In genomic region chr2:203238329-203238710, GRCh38 we compare ENCODE assay signal across 8 cellular contexts. TPM values are rescaled to one million over a fixed set of nuclear protein-coding genes. Genes with fewer than 3 reads are reported as not detected.
DNase-seq lines count a peak whose midpoint lies in the region; ATAC-seq, FAIRE-seq and TF ChIP-seq lines count a peak whose summit lies in the region.

No MANE protein-coding gene starts in this region.

- H3K4me1 ChIP-seq in BLaER1 (peaks cover 27% of the 10 kb centered on the region), ascending aorta (peaks cover 0 to 16% of the 10 kb centered on the region in 2 donors), upper lobe of right lung (peaks cover 12% of the 10 kb centered on the region)

- H3K27me3 ChIP-seq in BLaER1 (no peaks in the 10 kb centered on the region), ascending aorta (no peaks in the 10 kb centered on the region), upper lobe of right lung (no peaks in the 10 kb centered on the region)

- H3K4me3 Mint-ChIP-seq in HFFc6, result peak overlapping the region; percentile 97

- 11 to 14% methylated on average over 19 of the region's 19 CpGs for WGBS in lower leg skin, 2 donors

- DNase-seq in HFFc6 (no peak), ascending aorta (ENCODE audit: low spot score in 2 of 2) (no peak), lower leg skin (ENCODE audit: low spot score in 2 of 2) (no peak), upper lobe of right lung (no peak), D721Med (ENCODE audit: insufficient read length, low spot score) (no peak), NCI-H69 (lab: John Stamatoyannopoulos, UW) (no peak)

- peak overlapping the region; percentile 93 for H3K27ac Mint-ChIP-seq in HFFc6

- peaks cover 16% of the 10 kb centered on the region for H3K4me1 Mint-ChIP-seq in HFFc6 (ENCODE audit: low read depth)

- H3K9ac ChIP-seq in BLaER1, result peak overlapping the region; percentile 86

- H3K4me3 ChIP-seq in BLaER1, result peak overlapping the region; percentile 78
- peak overlapping the region; percentile 51 to 72 for H3K4me3 ChIP-seq in ascending aorta
- peak overlapping the region; percentile 25 for H3K4me3 ChIP-seq in lower leg skin (ENCODE audit: low read depth, poor library complexity, severe bottlenecking)
- peak overlapping the region; percentile 82 for H3K4me3 ChIP-seq in upper lobe of right lung

- intact Hi-C loops in ascending aorta (cut with DNase I), result loop anchor here (2.0 to 5.0 kb wide), 4 partner anchors 90 to 606 kb away; partner anchors contain the start of genes ABI2, CARF and FAM117B
- intact Hi-C loops in lower leg skin (cut with DNase I; ENCODE audit: low total_unique reads), result no loop called here
- intact Hi-C loops in upper lobe of right lung (cut with DNase I), result loop anchor here (10.0 kb wide), 1 partner anchor 416 kb away; no protein-coding TSS in a partner anchor

- peak overlapping the region; percentile 75 for H3K4me2 ChIP-seq in BLaER1

- peak overlapping the region; percentile 87 for H3K27ac ChIP-seq in BLaER1
- peak overlapping the region; percentile 94 to 96 for H3K27ac ChIP-seq in ascending aorta
- H3K27ac ChIP-seq in upper lobe of right lung, result peak overlapping the region; percentile 98

- peaks cover 21% of the 10 kb centered on the region for H3K36me3 ChIP-seq in BLaER1
- peaks cover 0 to 6% of the 10 kb centered on the region in 2 donors for H3K36me3 ChIP-seq in ascending aorta
- peaks cover 13% of the 10 kb centered on the region for H3K36me3 ChIP-seq in upper lobe of right lung

- TF ChIP-seq CTCF in HFFc6 (IDR thresholded peaks at IDR 0.05) (no peak), ascending aorta (IDR thresholded peaks at IDR 0.05) (no peak), lower leg skin (IDR thresholded peaks at IDR 0.05) (no peak), upper lobe of right lung (IDR thresholded peaks at IDR 0.05) (no peak), D721Med (IDR thresholded peaks at IDR 0.05; ENCODE audit: insufficient read depth, missing control alignments) (no peak)

- peaks cover 12% of the 10 kb centered on the region; the same call in 1 of the 2 replicates for H4K20me1 ChIP-seq in BLaER1

- FAIRE-seq in D721Med (lab: Jason Lieb, UNC), result no peak

- no peak for ATAC-seq in upper lobe of right lung
- ATAC-seq in GM19463 (IDR thresholded peaks at IDR 0.05; ENCODE audit: unreplicated experiment), result no peak

- peaks cover 2% of the 10 kb centered on the region; the same call in 1 of the 2 replicates for H3K27me3 Mint-ChIP-seq in HFFc6 (ENCODE audit: insufficient read depth)

- H3K9me3 Mint-ChIP-seq in HFFc6, result no peaks in the 10 kb centered on the region

- peaks cover 36% of the 10 kb centered on the region for H3K36me3 Mint-ChIP-seq in HFFc6 (ENCODE audit: low read depth)

- no peak for TF ChIP-seq POLR2A in lower leg skin (IDR thresholded peaks at IDR 0.05)

- no peaks in the 10 kb centered on the region for H3K9me3 ChIP-seq in BLaER1
- no peaks in the 10 kb centered on the region for H3K9me3 ChIP-seq in ascending aorta
- no peaks in the 10 kb centered on the region for H3K9me3 ChIP-seq in upper lobe of right lung

RNA-seq across cellular contexts. Expression of gene CYP20A1, which starts 0.5 kb away (rescaled TPM):
- 10 to 100 TPM; 18.0 to 20.3 (median 18.4) TPM for total RNA-seq in HFFc6 (2021; fragmentation: NEBNext Ultra II Directional; extraction: Animal tissue kit (Norgen Biotek cat#: 25700))
- 13.6 TPM for total RNA-seq in ascending aorta
- total RNA-seq in lower leg skin, result 10 to 100 TPM; 11.9 to 25.5 (median 16.1) TPM
- total RNA-seq in upper lobe of right lung, result 35.0 TPM

Comparison
In these comparisons a context has a peak if more than half of its experiments do, and no peak if none do; other contexts are left out.
1. H3K4me3 ChIP-seq: peak in every context shown above with its lines; median percentile 82 in upper lobe of right lung; 78 in BLaER1; 62 in ascending aorta; 25 in lower leg skin.